In the genomic region with DNA sequence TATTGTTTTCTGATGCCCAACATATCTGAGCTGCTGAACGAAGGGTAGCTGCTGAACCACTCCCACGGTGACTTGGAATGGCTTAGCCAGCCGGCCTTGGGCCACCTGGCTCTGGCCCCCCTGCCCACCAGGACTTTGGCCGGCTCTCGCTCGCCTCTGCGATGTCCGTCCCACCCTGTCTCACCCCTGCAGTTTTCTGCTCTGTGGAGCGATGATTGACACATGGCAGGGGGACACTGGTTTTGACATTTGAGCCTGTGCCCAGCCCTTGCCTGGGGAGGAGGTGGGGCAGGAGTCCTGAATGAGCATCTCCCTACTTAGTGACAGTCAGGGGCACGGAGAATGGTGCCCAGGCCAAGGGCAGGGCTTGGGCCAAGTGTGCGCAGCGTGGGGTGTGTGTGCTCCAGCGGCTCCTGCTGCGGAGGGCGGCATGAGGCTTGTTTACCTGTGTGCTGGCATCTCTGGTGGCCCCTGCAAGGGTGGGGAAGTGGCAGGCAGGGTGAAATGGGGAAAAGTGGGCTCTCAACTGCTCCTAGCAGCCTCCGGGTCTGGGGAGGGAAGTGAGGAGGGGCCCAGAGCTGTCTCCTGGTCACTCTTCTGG, we compare ENCODE assay signal across 1 cellular context.
TF ChIP-seq lines count a peak whose summit lies in the region.

No MANE protein-coding gene starts in this region.

TF ChIP-seq in HepG2, 621 proteins besides CTCF, POLR2A, EP300 and RAD21:
- TF ChIP-seq EED (CRISPR knock-in tag; IDR thresholded peaks at IDR 0.05) (no peak), ZNF225 (CRISPR knock-in tag; IDR thresholded peaks at IDR 0.05) (0 out of 2 replicates have a peak, but pooled peaks have one; percentile 51), ZNF709 (CRISPR knock-in tag; IDR thresholded peaks at IDR 0.05) (no peak), HNRNPL (IDR thresholded peaks at IDR 0.05; ENCODE audit: low read depth, low read length) (0 out of 2 replicates have a peak, but pooled peaks have one; percentile 33), ZNF703 (CRISPR knock-in tag; IDR thresholded peaks at IDR 0.05; ENCODE audit: borderline replicate concordance) (no peak), ZSCAN25 (CRISPR knock-in tag; IDR thresholded peaks at IDR 0.05) (peak; percentile 76; the same call in 1 of the 2 replicates), NRL (CRISPR knock-in tag; IDR thresholded peaks at IDR 0.05; ENCODE audit: borderline replicate concordance) (no peak), ZNF30 (CRISPR knock-in tag; IDR thresholded peaks at IDR 0.05) (no peak), ZNF501 (CRISPR knock-in tag; IDR thresholded peaks at IDR 0.05) (0 out of 2 replicates have a peak, but pooled peaks have one; percentile 15)
- TF ChIP-seq, protein P1, sequence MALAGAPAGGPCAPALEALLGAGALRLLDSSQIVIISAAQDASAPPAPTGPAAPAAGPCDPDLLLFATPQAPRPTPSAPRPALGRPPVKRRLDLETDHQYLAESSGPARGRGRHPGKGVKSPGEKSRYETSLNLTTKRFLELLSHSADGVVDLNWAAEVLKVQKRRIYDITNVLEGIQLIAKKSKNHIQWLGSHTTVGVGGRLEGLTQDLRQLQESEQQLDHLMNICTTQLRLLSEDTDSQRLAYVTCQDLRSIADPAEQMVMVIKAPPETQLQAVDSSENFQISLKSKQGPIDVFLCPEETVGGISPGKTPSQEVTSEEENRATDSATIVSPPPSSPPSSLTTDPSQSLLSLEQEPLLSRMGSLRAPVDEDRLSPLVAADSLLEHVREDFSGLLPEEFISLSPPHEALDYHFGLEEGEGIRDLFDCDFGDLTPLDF (CRISPR knock-in tag; IDR thresholded peaks at IDR 0.05) = no peak
- TF ChIP-seq, protein P2, sequence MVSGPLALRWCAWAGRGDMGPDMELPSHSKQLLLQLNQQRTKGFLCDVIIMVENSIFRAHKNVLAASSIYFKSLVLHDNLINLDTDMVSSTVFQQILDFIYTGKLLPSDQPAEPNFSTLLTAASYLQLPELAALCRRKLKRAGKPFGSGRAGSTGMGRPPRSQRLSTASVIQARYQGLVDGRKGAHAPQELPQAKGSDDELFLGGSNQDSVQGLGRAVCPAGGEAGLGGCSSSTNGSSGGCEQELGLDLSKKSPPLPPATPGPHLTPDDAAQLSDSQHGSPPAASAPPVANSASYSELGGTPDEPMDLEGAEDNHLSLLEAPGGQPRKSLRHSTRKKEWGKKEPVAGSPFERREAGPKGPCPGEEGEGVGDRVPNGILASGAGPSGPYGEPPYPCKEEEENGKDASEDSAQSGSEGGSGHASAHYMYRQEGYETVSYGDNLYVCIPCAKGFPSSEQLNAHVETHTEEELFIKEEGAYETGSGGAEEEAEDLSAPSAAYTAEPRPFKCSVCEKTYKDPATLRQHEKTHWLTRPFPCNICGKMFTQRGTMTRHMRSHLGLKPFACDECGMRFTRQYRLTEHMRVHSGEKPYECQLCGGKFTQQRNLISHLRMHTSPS (CRISPR knock-in tag; IDR thresholded peaks at IDR 0.05; ENCODE audit: low read depth) = peak; percentile 10; the same call in 1 of the 2 replicates
- TF ChIP-seq, protein P3, sequence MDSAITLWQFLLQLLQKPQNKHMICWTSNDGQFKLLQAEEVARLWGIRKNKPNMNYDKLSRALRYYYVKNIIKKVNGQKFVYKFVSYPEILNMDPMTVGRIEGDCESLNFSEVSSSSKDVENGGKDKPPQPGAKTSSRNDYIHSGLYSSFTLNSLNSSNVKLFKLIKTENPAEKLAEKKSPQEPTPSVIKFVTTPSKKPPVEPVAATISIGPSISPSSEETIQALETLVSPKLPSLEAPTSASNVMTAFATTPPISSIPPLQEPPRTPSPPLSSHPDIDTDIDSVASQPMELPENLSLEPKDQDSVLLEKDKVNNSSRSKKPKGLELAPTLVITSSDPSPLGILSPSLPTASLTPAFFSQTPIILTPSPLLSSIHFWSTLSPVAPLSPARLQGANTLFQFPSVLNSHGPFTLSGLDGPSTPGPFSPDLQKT (CRISPR knock-in tag; IDR thresholded peaks at IDR 0.05; ENCODE audit: borderline replicate concordance) = no peak
